ENCODE assay signal across 11 cellular contexts in the genomic region with DNA sequence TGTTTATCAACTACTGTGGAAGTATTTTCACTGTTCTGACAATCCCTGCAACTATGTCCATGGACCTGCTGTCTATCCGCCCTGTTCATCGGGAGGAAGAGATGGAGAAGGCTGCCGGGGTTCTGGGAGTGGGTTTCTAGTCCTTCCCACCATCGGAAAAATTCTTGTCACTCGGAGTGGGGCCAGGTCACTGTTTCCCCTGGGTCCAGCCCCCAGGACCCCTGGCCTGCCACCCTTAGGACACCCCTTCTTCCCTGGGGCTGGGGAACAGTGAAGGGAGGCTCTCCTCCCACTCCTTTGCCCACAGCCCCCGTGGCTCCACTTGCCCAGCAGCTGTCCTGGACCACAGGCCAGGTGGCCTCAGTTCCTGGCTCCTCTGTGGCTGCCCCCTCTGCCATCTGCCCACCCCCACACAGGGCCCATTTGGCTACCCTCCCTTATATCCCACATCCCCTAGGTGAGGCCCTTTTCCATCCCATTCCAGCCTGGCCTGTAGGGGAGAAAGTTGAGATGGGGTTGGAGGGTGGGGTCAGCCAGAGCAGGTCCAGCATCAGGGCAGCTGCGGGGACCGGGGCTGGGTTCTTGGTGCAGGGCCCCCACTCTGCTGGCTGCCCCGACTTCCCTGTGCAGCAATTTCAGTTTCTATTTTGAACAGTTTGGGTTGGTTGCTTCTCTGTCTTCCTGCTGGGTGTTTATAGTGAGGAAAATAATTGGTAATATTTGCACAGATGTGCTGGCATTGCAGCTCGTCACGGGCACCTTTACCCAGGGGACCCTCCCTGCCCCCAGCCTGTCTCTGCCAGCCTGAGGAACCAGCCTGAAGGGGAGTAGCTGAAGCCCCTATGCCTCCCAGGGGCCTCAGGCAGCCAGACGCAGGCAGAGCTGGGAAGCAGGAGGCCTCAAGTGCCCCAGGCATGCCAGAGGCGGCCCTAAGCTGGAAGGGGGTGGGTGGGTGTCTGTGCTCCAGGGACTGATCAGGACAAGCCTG. TPM values are rescaled to one million over a fixed set of nuclear protein-coding genes. Genes with fewer than 3 reads are reported as not detected.
DNase-seq lines count a peak whose midpoint lies in the region; ATAC-seq, FAIRE-seq and TF ChIP-seq lines count a peak whose summit lies in the region.
"Had no signal": no experiment of that assay in that cellular context is flagged by ENCODE, and none has a peak within 500 bp of the region (broad histone marks: within the 10 kb centered on the region; RNA-seq: fewer than 3 reads in every experiment).

No MANE protein-coding gene starts in this region.

- H3K27me3 Mint-ChIP-seq in activated T-cell treated with anti-CD3 and anti-CD28 coated beads, Interleukin-2, amount 50 U/mL, for 4 hours (ENCODE audit: low read depth) = no peaks in the 10 kb centered on the region

- H3K4me2 ChIP-seq in MM.1S (ENCODE audit: low read depth, low read length) (peak overlapping the region; percentile 98), GM12878 (ENCODE audit: control insufficient read depth, insufficient read depth) (peak overlapping the region; percentile 84), smooth muscle cell (peak overlapping the region; percentile 52)

- SMC1A ChIA-PET in GM12878 (lab: Charles Lee; ENCODE audit: uncharacterized antibody, unreplicated experiment) = no interaction called here

- H3K4me1 ChIP-seq in MM.1S (ENCODE audit: low read length) (peaks cover 5% of the 10 kb centered on the region), GM12878 (ENCODE audit: control insufficient read depth, insufficient read depth, low read length) (peaks cover 26% of the 10 kb centered on the region), smooth muscle cell (ENCODE audit: low read depth) (peaks cover 17% of the 10 kb centered on the region), thyroid gland (peaks cover 7 to 16% of the 10 kb centered on the region in 2 donors)
- H3K4me1 ChIP-seq: BE2C had no signal

- POLR2A ChIA-PET in GM12878 (lab: Charles Lee) = interaction anchor here (1.2 kb wide), 1 partner anchor 91 kb away, joined by 9 read pairs; a partner anchor contains a TSS

- H3K27me3 ChIP-seq in MM.1S (replicated peaks; ENCODE audit: insufficient read depth, low read length) (no peaks in the 10 kb centered on the region), GM12878 (replicated peaks in 1 of 2; ENCODE audit: control insufficient read depth in 2 of 2, insufficient read depth in 2 of 2, low read length in 1 of 2) (no peaks in the 10 kb centered on the region; a peak in 2 of 4 replicates), smooth muscle cell (ENCODE audit: low read depth) (peaks cover 71% of the 10 kb centered on the region), thyroid gland (no peaks in the 10 kb centered on the region)

- H3F3A ChIP-seq in MM.1S (ENCODE audit: insufficient read depth, low read length) = peaks cover 7% of the 10 kb centered on the region
- H3F3A ChIP-seq in smooth muscle cell (ENCODE audit: low read depth) = no peaks in the 10 kb centered on the region

- H3K4me3 ChIP-seq in MM.1S (ENCODE audit: low read length) (peak overlapping the region; percentile 34; the same call in 1 of the 2 replicates), GM12878 (peak overlapping the region; percentile 61; the same call in 1 of the 2 replicates), smooth muscle cell (no peak overlapping the region), thyroid gland (replicated peaks in 1 of 3) (no peak overlapping the region)

- WGBS in GM12878 (ENCODE audit: insufficient coverage, insufficient replicate concordance, low lambda C conversion rate, missing lambda C conversion rate) = 35% methylated on average over 13 of the region's 13 CpGs
- WGBS in smooth muscle cell (ENCODE audit: low lambda C conversion rate) = 78% methylated on average over 13 of the region's 13 CpGs
- 54 to 57% methylated on average over 12 of the region's 13 CpGs for WGBS in thyroid gland, 2 donors

- H3K79me2 ChIP-seq in MM.1S (ENCODE audit: low read length) = no peaks in the 10 kb centered on the region
- no peaks in the 10 kb centered on the region for H3K79me2 ChIP-seq in GM12878 (ENCODE audit: control insufficient read depth, insufficient read depth, low read length)
- no peaks in the 10 kb centered on the region for H3K79me2 ChIP-seq in smooth muscle cell (ENCODE audit: low read depth)

- no peaks in the 10 kb centered on the region for H3K36me3 Mint-ChIP-seq in activated T-cell treated with anti-CD3 and anti-CD28 coated beads, Interleukin-2, amount 50 U/mL, for 4 hours (ENCODE audit: insufficient read depth)

- CTCF ChIA-PET in GM12878 (lab: Yijun Ruan, JAX) = no interaction called here

- H3K9me3 ChIP-seq in MM.1S (replicated peaks; ENCODE audit: insufficient read depth, low read length) (no peaks in the 10 kb centered on the region), GM12878 (replicated peaks; ENCODE audit: control insufficient read depth, insufficient read depth, low read length) (no peaks in the 10 kb centered on the region), smooth muscle cell (replicated peaks; ENCODE audit: low read depth) (no peaks in the 10 kb centered on the region), thyroid gland (no peaks in the 10 kb centered on the region)
- H3K9me3 ChIP-seq: BE2C had no signal

- intact Hi-C loops in GM12878 (cut with micrococcal nuclease; ENCODE audit: unreplicated experiment) (no loop called here), thyroid gland (cut with DNase I) (no loop called here)

- H3K36me3 ChIP-seq in MM.1S (replicated peaks; ENCODE audit: insufficient read depth, low read length) (no peaks in the 10 kb centered on the region), GM12878 (ENCODE audit: control insufficient read depth in 2 of 2, insufficient read depth in 2 of 2, low read length in 1 of 2) (no peaks in the 10 kb centered on the region), smooth muscle cell (ENCODE audit: low read depth) (no peaks in the 10 kb centered on the region), thyroid gland (no peaks in the 10 kb centered on the region)
- H3K36me3 ChIP-seq: BE2C had no signal

- TF ChIP-seq RAD21 in GM12878 (IDR thresholded peaks at IDR 0.05; ENCODE audit: insufficient read depth, low read depth, low read length) = no peak

- no peak for TF ChIP-seq CTCF in MM.1S (IDR thresholded peaks at IDR 0.05; ENCODE audit: low read length)
- no peak for TF ChIP-seq CTCF in GM12878 (IDR thresholded peaks at IDR 0.05 in 2 of 3, conservative IDR thresholded peaks at IDR 0.05 in 1 of 3; ENCODE audit: control insufficient read depth in 2 of 3, extremely low read depth in 1 of 3, insufficient read depth in 1 of 3, low read depth in 3 of 3, low read length in 3 of 3)
- TF ChIP-seq CTCF in smooth muscle cell (IDR thresholded peaks at IDR 0.05; ENCODE audit: borderline replicate concordance, insufficient read depth, poor library complexity, severe bottlenecking) = no peak
- no peak for TF ChIP-seq CTCF in thyroid gland (IDR thresholded peaks at IDR 0.05)

- H3K9me3 Mint-ChIP-seq in activated T-cell treated with anti-CD3 and anti-CD28 coated beads, Interleukin-2, amount 50 U/mL, for 4 hours = no peaks in the 10 kb centered on the region

- in situ Hi-C loops in GM12878 (cut with MboI) = no loop called here

- no TSS peak for BruUV-seq in GM12878 (replicated peaks; lab: Mats Ljungman, UMichigan)

- DNase-seq in activated T-cell treated with anti-CD3 and anti-CD28 coated beads, Interleukin-2, amount 50 U/mL, for 4 hours = no peak
- DNase-seq in activated T-cell treated with anti-CD3 and anti-CD28 coated beads for 4 hours (no peak), MM.1S (no peak), GM12878 (ENCODE audit: low read depth, low spot score) (no peak), smooth muscle cell (lab: John Stamatoyannopoulos, UW; ENCODE audit: unreplicated experiment) (no peak), NCI-H446 treated with DMSO at 0.1 percent for 48 hours (lab: John Stamatoyannopoulos, UW) (no peak), thyroid gland (no peak)
- DNase-seq: NCI-H1417 treated with DMSO at 0.1 percent for 48 hours had no signal

- TF ChIP-seq EP300 in GM12878 (IDR thresholded peaks at IDR 0.05; ENCODE audit: borderline replicate concordance in 1 of 2, control insufficient read depth in 1 of 2, low read depth in 2 of 2, low read length in 2 of 2) = no peak

- FAIRE-seq in GM12878 (lab: Jason Lieb, UNC) = no peak

- H3K9ac ChIP-seq in MM.1S (ENCODE audit: low read length) (no peak overlapping the region; the same call in 1 of the 2 replicates), GM12878 (ENCODE audit: control insufficient read depth, insufficient read depth, low read length) (peak overlapping the region; percentile 59; the same call in 1 of the 2 replicates), smooth muscle cell (ENCODE audit: low read depth) (no peak overlapping the region)

- H2AFZ ChIP-seq in MM.1S (ENCODE audit: low read length) = peak overlapping the region; percentile 80
- peak overlapping the region; percentile 72 for H2AFZ ChIP-seq in GM12878 (ENCODE audit: control insufficient read depth, low read depth, low read length)
- H2AFZ ChIP-seq in smooth muscle cell (ENCODE audit: low read depth) = no peak overlapping the region

- RAD21 ChIA-PET in GM12878 (lab: Charles Lee; ENCODE audit: unreplicated experiment) = no interaction called here

- H3K4me3 Mint-ChIP-seq in activated T-cell treated with anti-CD3 and anti-CD28 coated beads, Interleukin-2, amount 50 U/mL, for 4 hours = peak overlapping the region; percentile 36

- TF ChIP-seq POLR2A in GM12878 (IDR thresholded peaks at IDR 0.05; ENCODE audit: low read depth, low read length) (no peak), thyroid gland (IDR thresholded peaks at IDR 0.05) (no peak)

- H4K20me1 ChIP-seq in MM.1S (ENCODE audit: insufficient read depth, low read length) (no peaks in the 10 kb centered on the region), GM12878 (ENCODE audit: control insufficient read depth, insufficient read depth) (no peaks in the 10 kb centered on the region), smooth muscle cell (ENCODE audit: low read depth) (no peaks in the 10 kb centered on the region)

- H3K9me2 ChIP-seq in MM.1S (replicated peaks; ENCODE audit: insufficient read depth, low read length) = no peaks in the 10 kb centered on the region

- H3K27ac ChIP-seq in MM.1S (ENCODE audit: low read length) (peak overlapping the region; percentile 66; the same call in 1 of the 2 replicates), GM12878 (ENCODE audit: control insufficient read depth, insufficient read depth) (peak overlapping the region; percentile 69), smooth muscle cell (ENCODE audit: low read depth) (no peak overlapping the region), thyroid gland (no peak overlapping the region)

- H3K4me1 Mint-ChIP-seq in activated T-cell treated with anti-CD3 and anti-CD28 coated beads, Interleukin-2, amount 50 U/mL, for 4 hours (ENCODE audit: low read depth) = peaks cover 33% of the 10 kb centered on the region

- ATAC-seq in activated T-cell treated with anti-CD3 and anti-CD28 coated beads, Interleukin-2, amount 50 U/mL, for 4 hours = no peak
- ATAC-seq in GM12878 = peak; percentile 43
- no peak for ATAC-seq in GM19452 (IDR thresholded peaks at IDR 0.05; ENCODE audit: unreplicated experiment)

RNA-seq across cellular contexts. Expression of a gene that starts 23.5 kb away (rescaled TPM):
- not detected for total RNA-seq in activated T-cell treated with anti-CD3 and anti-CD28 coated beads, Interleukin-2, amount 50 U/mL, for 4 hours
- not detected in 2 replicates for total RNA-seq in GM12878 (2013; cell fraction: nucleolus; rRNA removed)
- total RNA-seq in GM12878 (2014; rRNA removed) (not detected in 2 replicates), GM12878 (2014; rRNA removed; fragmentation: Illumina TruSeq; extraction: Trizol) (not detected in 2 replicates), GM12878 (2021) (not detected in 2 replicates), smooth muscle cell (not detected in 2 replicates), thyroid gland (under 1 TPM in 2 of 4 donors, not detected in 2; 0.13 to 0.54 TPM)
- not detected for polyA plus RNA-seq in GM12878 (2011; ENCODE audit: low read depth)
- polyA plus RNA-seq in GM12878 (2011; rRNA removed) (0.03 TPM in 1 of 2 replicates, not detected in the other), GM12878 (2014; fragmentation: Illumina TruSeq; extraction: Trizol) (not detected in 2 replicates), GM12878 (2014; fragmentation: Nextera tagmentation; extraction: Ambion mirVana) (not detected), GM12878 (2014; rRNA removed) (0.04 TPM in 1 of 2 replicates, not detected in the other), GM12878 (2016; fragmentation: Nextera tagmentation; extraction: Ambion mirVana) (not detected), smooth muscle cell (0.44 TPM in 1 of 2 replicates, not detected in the other)
- polyA plus RNA-seq in GM12878 (2011; cell fraction: cytosol; rRNA removed) = not detected in 2 replicates
- polyA plus RNA-seq in GM12878 (2011; cell fraction: nucleus; rRNA removed) = 0.04 TPM in 1 of 2 replicates, not detected in the other
- polyA plus RNA-seq in GM12878 (2012) = not detected in 2 replicates
- not detected in 2 replicates for polyA minus RNA-seq in GM12878 (2011; rRNA and poly(A)+ RNA removed)
- not detected in 2 replicates for polyA minus RNA-seq in GM12878 (2011; cell fraction: cytosol; rRNA and poly(A)+ RNA removed)
- polyA minus RNA-seq in GM12878 (2011; cell fraction: nucleus; rRNA and poly(A)+ RNA removed) = not detected in 2 replicates

RNA-seq across cellular contexts. Expression of a gene that starts 54.3 kb away (rescaled TPM):
- total RNA-seq in activated T-cell treated with anti-CD3 and anti-CD28 coated beads, Interleukin-2, amount 50 U/mL, for 4 hours = under 1 TPM in 1 of 3 donors, not detected in 2; 0.08 TPM
- not detected in 2 replicates for total RNA-seq in GM12878 (2013; cell fraction: nucleolus; rRNA removed)
- total RNA-seq in GM12878 (2014; rRNA removed) (not detected in 2 replicates), GM12878 (2014; rRNA removed; fragmentation: Illumina TruSeq; extraction: Trizol) (not detected in 2 replicates), GM12878 (2021) (0.05 and 0.31 TPM in 2 replicates), smooth muscle cell (0.81 TPM in 1 of 2 replicates, not detected in the other), thyroid gland (not detected)
- polyA plus RNA-seq in GM12878 (2011; ENCODE audit: low read depth) = not detected
- polyA plus RNA-seq in GM12878 (2011; rRNA removed) (not detected in 2 replicates), GM12878 (2014; fragmentation: Illumina TruSeq; extraction: Trizol) (not detected in 2 replicates), GM12878 (2014; fragmentation: Nextera tagmentation; extraction: Ambion mirVana) (not detected), GM12878 (2014; rRNA removed) (not detected in 2 replicates), GM12878 (2016; fragmentation: Nextera tagmentation; extraction: Ambion mirVana) (not detected), smooth muscle cell (not detected in 2 replicates)
- 0.01 TPM in 1 of 2 replicates, not detected in the other for polyA plus RNA-seq in GM12878 (2011; cell fraction: cytosol; rRNA removed)
- not detected in 2 replicates for polyA plus RNA-seq in GM12878 (2011; cell fraction: nucleus; rRNA removed)
- polyA plus RNA-seq in GM12878 (2012) = not detected in 2 replicates
- not detected in 2 replicates for polyA minus RNA-seq in GM12878 (2011; rRNA and poly(A)+ RNA removed)
- polyA minus RNA-seq in GM12878 (2011; cell fraction: cytosol; rRNA and poly(A)+ RNA removed) = not detected in 2 replicates
- polyA minus RNA-seq in GM12878 (2011; cell fraction: nucleus; rRNA and poly(A)+ RNA removed) = not detected in 2 replicates
- polyA plus RNA-seq: neural cell had no signal

Comparison
In these comparisons a context has a peak if more than half of its experiments do, and no peak if none do; other contexts are left out.
1. H3K27ac ChIP-seq: peak in MM.1S (single experiment) and GM12878 (single experiment); none in smooth muscle cell (single experiment) and thyroid gland (0 of 3).
2. H3K4me3 ChIP-seq: peak in MM.1S (single experiment) and GM12878 (single experiment); none in smooth muscle cell (single experiment) and thyroid gland (0 of 3).
3. Peak in every context shown above with its lines, with median percentiles within 50 percentile points of each other: H3K4me2 ChIP-seq.